Comparison of ENCODE assay signal across 27 cellular contexts in the genomic region with DNA sequence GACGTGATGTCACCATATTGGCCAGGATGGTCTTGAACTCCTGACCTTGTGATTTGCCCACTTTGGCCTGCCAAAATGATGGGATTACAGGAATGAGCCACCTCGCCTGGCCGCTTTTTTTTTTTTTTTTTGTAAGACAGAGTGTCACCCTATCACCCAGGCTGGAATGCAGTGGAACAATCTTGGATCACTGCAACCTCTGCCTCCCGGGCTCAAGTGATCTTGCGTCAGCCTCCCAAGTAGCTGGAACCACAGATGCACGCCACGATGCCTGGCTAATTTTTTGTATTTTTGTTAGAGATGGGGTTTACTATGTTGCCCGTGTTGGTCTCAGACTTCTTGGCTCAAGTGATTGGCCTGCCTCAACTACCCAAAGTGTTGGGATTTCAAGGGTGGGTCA.
"Had no signal": no experiment of that assay in that cellular context is flagged by ENCODE, and none has a peak within 500 bp of the region (broad histone marks: within the 10 kb centered on the region; RNA-seq: fewer than 3 reads in every experiment).

No MANE protein-coding gene starts in this region.

- H3K27me3 ChIP-seq: stomach, suprapubic skin, testis, thyroid gland, tibial artery, tibial nerve, transverse colon, upper lobe of left lung, upper lobe of right lung, uterus, vagina had no signal

- H3K4me1 Mint-ChIP-seq: stimulated activated memory B cell treated with anti-CD40 and anti-IgM and Interleukin-4, amounts not matched to agents 10 μg/mL and 1 μg/mL and 100 μg/mL, for 72 hours; stimulated activated naive B cell treated with anti-CD40 and anti-IgM and Interleukin-4, amounts not matched to agents 10 μg/mL and 1 μg/mL and 100 μg/mL, for 72 hours had no signal

- DNase-seq: stimulated activated CD4-positive, alpha-beta T cell treated with anti-CD3 and anti-CD28 coated beads, Interleukin-2, amount 100 ng/mL, for 24 hours; stimulated activated CD4-positive, alpha-beta T cell treated with anti-CD3 and anti-CD28 coated beads, Interleukin-2, amount 100 ng/mL, for 48 hours; stimulated activated CD4-positive, alpha-beta T cell treated with anti-CD3 and anti-CD28 coated beads, Interleukin-4, amount 100 ng/mL, for 1 hour; stimulated activated CD4-positive, alpha-beta T cell treated with anti-CD3 and anti-CD28 coated beads, Interleukin-4, amount 100 ng/mL, for 24 hours; stimulated activated CD4-positive, alpha-beta T cell treated with anti-CD3 and anti-CD28 coated beads, Interleukin-4, amount 100 ng/mL, for 4 hours; stimulated activated CD8-positive, alpha-beta memory T cell treated with anti-CD3 and anti-CD28 coated beads, Interleukin-4, amount 100 ng/mL, for 48 hours; stimulated activated naive B cell treated with anti-CD40 and anti-IgM and Interleukin-4, amounts not matched to agents 10 μg/mL and 1 μg/mL and 100 μg/mL, for 72 hours; stimulated activated naive CD4-positive, alpha-beta T cell; stimulated activated naive CD4-positive, alpha-beta T cell treated with Interleukin-2 at 50 U/mL for 16 hours; stimulated activated naive CD8-positive, alpha-beta T cell treated with anti-CD3 and anti-CD28 coated beads, Interleukin-15, Interleukin-2, amounts not matched to agents 100 U/mL and 50 U/mL, for 24 hours; stomach; substantia nigra; testis; thyroid gland; tibial artery; transverse colon; upper lobe of left lung; upper lobe of right lung; uterus had no signal

- ATAC-seq: stimulated activated effector memory CD8-positive, alpha-beta T cell treated with anti-CD3 and anti-CD28 coated beads, Interleukin-12 subunit alpha, Interleukin-12 subunit beta, amount 100 ng/mL, for 72 hours; stimulated activated memory B cell treated with anti-CD40 and anti-IgM and Interleukin-4, amounts not matched to agents 10 μg/mL and 1 μg/mL and 100 μg/mL, for 72 hours; stimulated activated naive B cell treated with anti-CD40 and anti-IgM and Interleukin-4, amounts not matched to agents 10 μg/mL and 1 μg/mL and 100 μg/mL, for 72 hours; stimulated activated naive CD8-positive, alpha-beta T cell treated with anti-CD3 and anti-CD28 coated beads, Interleukin-15, Interleukin-2, amounts not matched to agents 100 U/mL and 50 U/mL, for 24 hours; upper lobe of right lung had no signal

- H3K9me3 ChIP-seq: testis, thyroid gland, uterus, vagina had no signal

- H3K4me3 Mint-ChIP-seq: stimulated activated effector memory CD8-positive, alpha-beta T cell treated with anti-CD3 and anti-CD28 coated beads, Interleukin-12 subunit alpha, Interleukin-12 subunit beta, amount 100 ng/mL, for 72 hours; stimulated activated memory B cell treated with anti-CD40 and anti-IgM and Interleukin-4, amounts not matched to agents 10 μg/mL and 1 μg/mL and 100 μg/mL, for 72 hours; stimulated activated naive B cell treated with anti-CD40 and anti-IgM and Interleukin-4, amounts not matched to agents 10 μg/mL and 1 μg/mL and 100 μg/mL, for 72 hours; stimulated activated naive CD8-positive, alpha-beta T cell treated with anti-CD3 and anti-CD28 coated beads, Interleukin-15, Interleukin-2, amounts not matched to agents 100 ng/mL and 50 ng/mL, for 24 hours; type B pancreatic cell had no signal

- H3K36me3 ChIP-seq: transverse colon, upper lobe of right lung, uterus had no signal

- H3K27ac ChIP-seq: stomach, suprapubic skin, testis, thoracic aorta, thyroid gland, tibial artery, tibial nerve, transverse colon, upper lobe of left lung, upper lobe of right lung, uterus, vagina had no signal

- H3K27me3 Mint-ChIP-seq: stimulated activated naive CD8-positive, alpha-beta T cell treated with anti-CD3 and anti-CD28 coated beads, Interleukin-15, Interleukin-2, amounts not matched to agents 100 ng/mL and 50 ng/mL, for 24 hours had no signal

- H3K9me3 Mint-ChIP-seq: type B pancreatic cell had no signal

- H3K27ac Mint-ChIP-seq: stimulated activated effector memory CD8-positive, alpha-beta T cell treated with anti-CD3 and anti-CD28 coated beads, Interleukin-12 subunit alpha, Interleukin-12 subunit beta, amount 100 ng/mL, for 72 hours; stimulated activated memory B cell treated with anti-CD40 and anti-IgM and Interleukin-4, amounts not matched to agents 10 μg/mL and 1 μg/mL and 100 μg/mL, for 72 hours; stimulated activated naive B cell treated with anti-CD40 and anti-IgM and Interleukin-4, amounts not matched to agents 10 μg/mL and 1 μg/mL and 100 μg/mL, for 72 hours; stimulated activated naive CD8-positive, alpha-beta T cell treated with anti-CD3 and anti-CD28 coated beads, Interleukin-15, Interleukin-2, amounts not matched to agents 100 ng/mL and 50 ng/mL, for 24 hours; type B pancreatic cell had no signal

- H3K4me3 ChIP-seq: stomach, suprapubic skin, testis, thoracic aorta, thyroid gland, tibial artery, tibial nerve, transverse colon, upper lobe of left lung, upper lobe of right lung, uterus, vagina had no signal

- H3K4me1 ChIP-seq: stomach, suprapubic skin, testis, thyroid gland, tibial artery, tibial nerve, transverse colon, upper lobe of left lung, upper lobe of right lung, uterus, vagina had no signal
